Comparison of ENCODE assay signal across 18 cellular contexts in the genomic region with DNA sequence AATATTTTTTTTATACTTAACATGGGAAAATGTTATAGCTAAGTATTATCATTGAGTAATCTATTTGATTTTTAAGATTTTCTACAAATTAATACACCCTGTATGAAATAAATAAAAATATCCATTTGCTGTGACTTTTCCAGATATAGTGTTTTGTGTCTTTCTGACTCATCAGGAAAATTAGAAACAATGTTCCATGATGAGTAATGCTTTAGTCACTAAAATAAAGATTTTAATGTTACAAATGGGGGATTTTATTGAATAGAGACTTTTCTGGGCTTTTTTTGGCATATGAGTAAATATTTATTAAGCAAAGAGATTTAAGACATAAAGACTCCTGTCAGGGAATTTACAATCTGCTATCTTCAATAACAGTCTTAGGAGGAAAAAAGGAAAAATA.
A peak's percentile ranks its signal among the peaks of the same experiment; 100 is the strongest.
DNase-seq lines count a peak whose midpoint lies in the region; ATAC-seq and TF ChIP-seq lines count a peak whose summit lies in the region.
"Had no signal": no experiment of that assay in that cellular context is flagged by ENCODE, and none has a peak within 500 bp of the region (broad histone marks: within the 10 kb centered on the region; RNA-seq: fewer than 3 reads in every experiment).

No MANE protein-coding gene starts in this region.

- peak overlapping the region; percentile 17; the same call in 1 of the 2 replicates for H3K27ac ChIP-seq in GM23248
- H3K27ac ChIP-seq: C4-2B had no signal

- in situ Hi-C loops in GM23248 (cut with MboI), result no loop called here

- no peaks in the 10 kb centered on the region for H3K27me3 ChIP-seq in GM23248 (replicated peaks; ENCODE audit: insufficient read depth)

- H3K4me1 Mint-ChIP-seq in osteocyte (ENCODE audit: unreplicated experiment), result peaks cover 17% of the 10 kb centered on the region
- H3K4me1 Mint-ChIP-seq: activated CD4-positive, alpha-beta memory T cell treated with anti-CD3 and anti-CD28 coated beads, Interleukin-2, amount 10 ng/mL, durations not matched to agents 7 days and 5 days had no signal

- H3K9me3 ChIP-seq in GM23248 (ENCODE audit: low read depth), result no peaks in the 10 kb centered on the region

- H3K27ac Mint-ChIP-seq in osteocyte (ENCODE audit: unreplicated experiment), result peak overlapping the region; percentile 63
- H3K27ac Mint-ChIP-seq: activated CD4-positive, alpha-beta memory T cell treated with anti-CD3 and anti-CD28 coated beads, Interleukin-2, amount 10 ng/mL, durations not matched to agents 7 days and 5 days had no signal

- peaks cover 19% of the 10 kb centered on the region; the same call in 1 of the 2 replicates for H3F3A ChIP-seq in GM23248 (ENCODE audit: insufficient read depth)

- ATAC-seq in SK-N-SH treated with all-trans-retinoic acid at 6 μM for 48 hours (no peak; the same call in 1 of the 3 replicates), GM21737 (IDR thresholded peaks at IDR 0.05; ENCODE audit: unreplicated experiment) (no peak)

- TF ChIP-seq CTCF in osteocyte (IDR thresholded peaks at IDR 0.05), result no peak

- H3K36me3 ChIP-seq in GM23248 (ENCODE audit: low read depth), result no peaks in the 10 kb centered on the region

- H3K9me3 Mint-ChIP-seq in osteocyte (ENCODE audit: unreplicated experiment), result peaks cover 3% of the 10 kb centered on the region

- H4K20me1 ChIP-seq in GM23248 (ENCODE audit: insufficient read depth), result no peaks in the 10 kb centered on the region

- H2AFZ ChIP-seq in GM23248, result peak overlapping the region; percentile 8; the same call in 1 of the 2 replicates

- DNase-seq in GM23248 (peak; percentile 78), fibroblast of gingiva (ENCODE audit: low read depth) (peak; percentile 21), osteocyte (ENCODE audit: extremely low spot score, unreplicated experiment) (no peak), anterior cingulate cortex (lab: John Stamatoyannopoulos, UW) (no peak), NCI-H524 (lab: John Stamatoyannopoulos, UW) (no peak)
- no peak for DNase-seq in stimulated activated CD4-positive, alpha-beta T cell treated with anti-CD3 and anti-CD28 coated beads, Interleukin-1b, Interleukin-23, amount 100 ng/mL, for 48 hours
- DNase-seq: activated CD4-positive, alpha-beta memory T cell treated with anti-CD3 and anti-CD28 coated beads, Interleukin-2, amount 10 ng/mL, durations not matched to agents 7 days and 5 days; amygdala; effector memory CD4-positive, alpha-beta T cell; H7; head of caudate nucleus; NCI-H2171 treated with DMSO at 0.1 percent for 48 hours; NK-92 treated with Interleukin-12 subunit alpha and Interleukin-12 subunit beta, amount 100 ng/mL, for 24 hours; posterior cingulate gyrus; stimulated activated CD4-positive, alpha-beta T cell treated with anti-CD3 and anti-CD28 coated beads, Interleukin-12 subunit alpha, Interleukin-12 subunit beta, amount 100 ng/mL, for 4 hours had no signal

- H3K4me3 Mint-ChIP-seq in osteocyte (ENCODE audit: unreplicated experiment), result no peak overlapping the region
- H3K4me3 Mint-ChIP-seq: activated CD4-positive, alpha-beta memory T cell treated with anti-CD3 and anti-CD28 coated beads, Interleukin-2, amount 10 ng/mL, durations not matched to agents 7 days and 5 days had no signal

- H3K4me2 ChIP-seq in GM23248 (ENCODE audit: unreplicated experiment), result peak overlapping the region; percentile 69

- H3K4me3 ChIP-seq in GM23248, result peak overlapping the region; percentile 21; the same call in 1 of the 2 replicates

- no peaks in the 10 kb centered on the region for H3K36me3 Mint-ChIP-seq in osteocyte (ENCODE audit: unreplicated experiment)

- no peaks in the 10 kb centered on the region for H3K9me2 ChIP-seq in GM23248 (ENCODE audit: insufficient read depth)

- H3K27me3 Mint-ChIP-seq in osteocyte (ENCODE audit: unreplicated experiment), result no peaks in the 10 kb centered on the region
- H3K27me3 Mint-ChIP-seq: activated CD4-positive, alpha-beta memory T cell treated with anti-CD3 and anti-CD28 coated beads, Interleukin-2, amount 10 ng/mL, durations not matched to agents 7 days and 5 days had no signal

- no peaks in the 10 kb centered on the region for H3K79me2 ChIP-seq in GM23248 (ENCODE audit: insufficient read depth)

- H3K9ac ChIP-seq in GM23248, result no peak overlapping the region

- peaks cover 28% of the 10 kb centered on the region for H3K4me1 ChIP-seq in GM23248 (ENCODE audit: insufficient read depth)

TF ChIP-seq in SK-N-SH treated with all-trans-retinoic acid at 6 μM for 48 hours, 23 proteins besides CTCF, POLR2A, EP300 and RAD21:
- TF ChIP-seq ISL1 (CRISPR knock-in tag; IDR thresholded peaks at IDR 0.05) (peak; percentile 41; the same call in 1 of the 2 replicates), OSR1 (CRISPR knock-in tag; IDR thresholded peaks at IDR 0.05) (no peak), TOX (CRISPR knock-in tag; IDR thresholded peaks at IDR 0.05; ENCODE audit: borderline replicate concordance) (peak; percentile 59; the same call in 1 of the 2 replicates), ARNTL (CRISPR knock-in tag; IDR thresholded peaks at IDR 0.05; ENCODE audit: borderline replicate concordance, low read depth) (no peak), ZC3H10 (CRISPR knock-in tag; IDR thresholded peaks at IDR 0.05) (peak; percentile 85), PPARA (CRISPR knock-in tag; IDR thresholded peaks at IDR 0.05; ENCODE audit: borderline replicate concordance) (no peak), ZFP30 (CRISPR knock-in tag; IDR thresholded peaks at IDR 0.05) (no peak), RARB (CRISPR knock-in tag; IDR thresholded peaks at IDR 0.05) (no peak)
TF ChIP-seq in SK-N-SH treated with all-trans-retinoic acid at 6 μM for 48 hours: peak in this region for 3.

Comparison
In these comparisons a context has a peak if more than half of its experiments do, and no peak if none do; other contexts are left out.
1. DNase-seq: peak in GM23248 (single experiment) and fibroblast of gingiva (single experiment); none in osteocyte (single experiment), stimulated activated CD4-positive, alpha-beta T cell treated with anti-CD3 and anti-CD28 coated beads, Interleukin-1b, Interleukin-23, amount 100 ng/mL, for 48 hours (single experiment), anterior cingulate cortex (0 of 58) and NCI-H524 (0 of 2).